ENCODE assay signal across 17 cellular contexts in genomic region chr9:34333836-34334235, GRCh38. TPM values are rescaled to one million over a fixed set of nuclear protein-coding genes. Genes with fewer than 3 reads are reported as not detected.
DNase-seq lines count a peak whose midpoint lies in the region; ATAC-seq and TF ChIP-seq lines count a peak whose summit lies in the region.
"Had no signal": no experiment of that assay in that cellular context is flagged by ENCODE, and none has a peak within 500 bp of the region (broad histone marks: within the 10 kb centered on the region; RNA-seq: fewer than 3 reads in every experiment).

No MANE protein-coding gene starts in this region.

- H2AFZ ChIP-seq in GM23338: no peak overlapping the region

- no peaks in the 10 kb centered on the region for H3K36me3 ChIP-seq in GM23338 (ENCODE audit: insufficient read depth)
- peaks cover 5% of the 10 kb centered on the region for H3K36me3 ChIP-seq in iPS-20b (ENCODE audit: insufficient read depth, low read depth, low read length)

- ATAC-seq in GM23338 (no peak), HG02938 (IDR thresholded peaks at IDR 0.05; ENCODE audit: unreplicated experiment) (no peak)
- no peak for ATAC-seq in natural killer cell treated with Interleukin-12 subunit alpha and Interleukin-12 subunit beta and Interleukin-15 and Interleukin-18, amount 100 ng/mL, for 72 hours
- ATAC-seq: A549, GM12878, Panc1 had no signal

- H3K36me3 Mint-ChIP-seq in GM23338 (ENCODE audit: low read depth) (peaks cover 5% of the 10 kb centered on the region; the same call in 1 of the 3 replicates), brain (peaks cover 31% of the 10 kb centered on the region)
- H3K36me3 Mint-ChIP-seq in natural killer cell treated with Interleukin-12 subunit alpha and Interleukin-12 subunit beta and Interleukin-15 and Interleukin-18, amount 100 ng/mL, for 72 hours: no peaks in the 10 kb centered on the region

- DNase-seq in GM23338 (ENCODE audit: low spot score) (no peak), pons (ENCODE audit: low spot score) (peak; percentile 56), NCI-H1694 (lab: John Stamatoyannopoulos, UW) (no peak), NCI-H2171 (lab: John Stamatoyannopoulos, UW) (no peak)
- no peak for DNase-seq in natural killer cell treated with Interleukin-12 subunit alpha and Interleukin-12 subunit beta and Interleukin-15 and Interleukin-18, amount 100 ng/mL, for 72 hours (ENCODE audit: low spot score)
- DNase-seq: CD4-positive, alpha-beta memory T cell; EL; NCI-H1417 treated with DMSO at 0.1 percent for 48 hours; NCI-H1930; NCI-H446 had no signal

- H3K9me3 Mint-ChIP-seq in GM23338 (no peaks in the 10 kb centered on the region), brain (no peaks in the 10 kb centered on the region)
- H3K9me3 Mint-ChIP-seq in natural killer cell treated with Interleukin-12 subunit alpha and Interleukin-12 subunit beta and Interleukin-15 and Interleukin-18, amount 100 ng/mL, for 72 hours: no peaks in the 10 kb centered on the region
- H3K9me3 Mint-ChIP-seq: CD4-positive, alpha-beta memory T cell had no signal

- H3K4me3 Mint-ChIP-seq in GM23338 (no peak overlapping the region; the same call in 2 of the 3 replicates), brain (peak overlapping the region; percentile 14 to 52 (median 29))
- H3K4me3 Mint-ChIP-seq in natural killer cell treated with Interleukin-12 subunit alpha and Interleukin-12 subunit beta and Interleukin-15 and Interleukin-18, amount 100 ng/mL, for 72 hours: no peak overlapping the region
- H3K4me3 Mint-ChIP-seq: CD4-positive, alpha-beta memory T cell had no signal

- H3K9me3 ChIP-seq in iPS-20b (ENCODE audit: insufficient read depth, low read depth, low read length): no peaks in the 10 kb centered on the region
- H3K9me3 ChIP-seq: A549, SJCRH30 had no signal

- H3K79me2 ChIP-seq in GM23338 (replicated peaks; ENCODE audit: insufficient read depth): peaks cover 5% of the 10 kb centered on the region; the same call in 1 of the 2 replicates

- no peaks in the 10 kb centered on the region; the same call in 1 of the 2 replicates for H4K20me1 ChIP-seq in GM23338 (replicated peaks; ENCODE audit: insufficient read depth)

- H3K4me3 ChIP-seq in GM23338: peak overlapping the region; percentile 5; the same call in 1 of the 2 replicates
- peak overlapping the region; percentile 29; the same call in 1 of the 2 replicates for H3K4me3 ChIP-seq in iPS-20b (ENCODE audit: low read length)
- H3K4me3 ChIP-seq: A549, GM12878, SJCRH30 had no signal

- peaks cover 15% of the 10 kb centered on the region for H3K27me3 Mint-ChIP-seq in GM23338 (ENCODE audit: insufficient read depth, low read depth, poor library complexity)
- peaks cover 10% of the 10 kb centered on the region for H3K27me3 Mint-ChIP-seq in brain
- H3K27me3 Mint-ChIP-seq in natural killer cell treated with Interleukin-12 subunit alpha and Interleukin-12 subunit beta and Interleukin-15 and Interleukin-18, amount 100 ng/mL, for 72 hours: no peaks in the 10 kb centered on the region
- H3K27me3 Mint-ChIP-seq: CD4-positive, alpha-beta memory T cell had no signal

- H3K9me2 ChIP-seq in GM23338 (ENCODE audit: insufficient read depth): no peaks in the 10 kb centered on the region

- peak overlapping the region; percentile 18; the same call in 1 of the 2 replicates for H3K9ac ChIP-seq in iPS-20b (ENCODE audit: low read depth, low read length)

- H3F3A ChIP-seq in GM23338 (replicated peaks; ENCODE audit: low read depth): 0 out of 2 replicates have a peak, but pooled peaks cover 2% of the 10 kb centered on the region

- H3K4me2 ChIP-seq in GM23338: peak overlapping the region; percentile 33
- H3K4me2 ChIP-seq: A549 had no signal

- H3K4me1 Mint-ChIP-seq in GM23338 (peaks cover 24% of the 10 kb centered on the region), brain (peaks cover 81% of the 10 kb centered on the region)
- H3K4me1 Mint-ChIP-seq in natural killer cell treated with Interleukin-12 subunit alpha and Interleukin-12 subunit beta and Interleukin-15 and Interleukin-18, amount 100 ng/mL, for 72 hours (ENCODE audit: low read depth in 2 of 2): peaks cover 21 to 29% of the 10 kb centered on the region in 2 donors

- H3K27ac Mint-ChIP-seq in GM23338: no peak overlapping the region
- H3K27ac Mint-ChIP-seq in brain: peak overlapping the region; percentile 88 to 92 (median 91)
- no peak overlapping the region for H3K27ac Mint-ChIP-seq in natural killer cell treated with Interleukin-12 subunit alpha and Interleukin-12 subunit beta and Interleukin-15 and Interleukin-18, amount 100 ng/mL, for 72 hours

- H3K27me3 ChIP-seq in GM23338 (ENCODE audit: insufficient read depth) (no peaks in the 10 kb centered on the region), iPS-20b (ENCODE audit: insufficient read depth, low read length) (no peaks in the 10 kb centered on the region)
- H3K27me3 ChIP-seq: SJCRH30 had no signal

- H3K4me1 ChIP-seq in GM23338 (ENCODE audit: insufficient read depth) (peaks cover 19% of the 10 kb centered on the region), iPS-20b (ENCODE audit: insufficient read depth, low read length) (peaks cover 14% of the 10 kb centered on the region)
- H3K4me1 ChIP-seq: SJCRH30 had no signal

- TF ChIP-seq CTCF in GM23338 (conservative IDR thresholded peaks at IDR 0.05; ENCODE audit: low read depth in 2 of 2): no peak
- no peak for TF ChIP-seq CTCF in brain (conservative IDR thresholded peaks at IDR 0.05)

- H3K27ac ChIP-seq in GM23338 (ENCODE audit: low read depth) (0 out of 2 replicates have a peak overlapping the region, but pooled peaks have one; percentile 1), iPS-20b (ENCODE audit: low read length) (no peak overlapping the region)
- H3K27ac ChIP-seq: A549, SJCRH30 had no signal

TF ChIP-seq in GM23338, 12 proteins besides CTCF, POLR2A, EP300 and RAD21 (continues in another document):
- no peak for TF ChIP-seq JUNB (IDR thresholded peaks at IDR 0.05; ENCODE audit: unreplicated experiment)
- TF ChIP-seq EZH2phosphoT487 (IDR thresholded peaks at IDR 0.05; ENCODE audit: unreplicated experiment): no peak
- TF ChIP-seq STAT1 (IDR thresholded peaks at IDR 0.05; ENCODE audit: unreplicated experiment): no peak
- TF ChIP-seq, protein P1, sequence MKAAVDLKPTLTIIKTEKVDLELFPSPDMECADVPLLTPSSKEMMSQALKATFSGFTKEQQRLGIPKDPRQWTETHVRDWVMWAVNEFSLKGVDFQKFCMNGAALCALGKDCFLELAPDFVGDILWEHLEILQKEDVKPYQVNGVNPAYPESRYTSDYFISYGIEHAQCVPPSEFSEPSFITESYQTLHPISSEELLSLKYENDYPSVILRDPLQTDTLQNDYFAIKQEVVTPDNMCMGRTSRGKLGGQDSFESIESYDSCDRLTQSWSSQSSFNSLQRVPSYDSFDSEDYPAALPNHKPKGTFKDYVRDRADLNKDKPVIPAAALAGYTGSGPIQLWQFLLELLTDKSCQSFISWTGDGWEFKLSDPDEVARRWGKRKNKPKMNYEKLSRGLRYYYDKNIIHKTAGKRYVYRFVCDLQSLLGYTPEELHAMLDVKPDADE (IDR thresholded peaks at IDR 0.05): no peak
- no peak for TF ChIP-seq EZH2 (IDR thresholded peaks at IDR 0.05; ENCODE audit: low read depth, unreplicated experiment)
- TF ChIP-seq REST (IDR thresholded peaks at IDR 0.05; ENCODE audit: unreplicated experiment): no peak
- TF ChIP-seq NANOG (IDR thresholded peaks at IDR 0.05; ENCODE audit: borderline replicate concordance): no peak
- no peak for TF ChIP-seq POLR2AphosphoS5 (IDR thresholded peaks at IDR 0.05; ENCODE audit: low read depth)

RNA-seq across cellular contexts. Expression of gene NUDT2, which starts 4.5 kb away (rescaled TPM):
- 9.5 and 12.1 TPM in 2 replicates for total RNA-seq in GM23338 (2014; rRNA removed; shearing (Covaris generic))
- polyA plus RNA-seq in GM23338 (2016; fragmentation: Nextera tagmentation; extraction: Ambion mirVana) (16.4 and 16.9 TPM in 2 replicates), brain (ENCODE audit: insufficient read depth, low read depth, low replicate concordance) (54.3 TPM)
- total RNA-seq in natural killer cell treated with Interleukin-12 subunit alpha and Interleukin-12 subunit beta and Interleukin-15 and Interleukin-18, amount 100 ng/mL, for 72 hours: 10 to 100 TPM; 16.4 to 28.9 TPM

RNA-seq across cellular contexts. Expression of gene KIF24, which starts 4.8 kb away (rescaled TPM):
- 4.4 and 4.7 TPM in 2 replicates for total RNA-seq in GM23338 (2014; rRNA removed; shearing (Covaris generic))
- 1.0 and 1.3 TPM in 2 replicates for polyA plus RNA-seq in GM23338 (2016; fragmentation: Nextera tagmentation; extraction: Ambion mirVana)
- 9.4 TPM for polyA plus RNA-seq in brain (ENCODE audit: insufficient read depth, low read depth, low replicate concordance)
- 1 to 10 TPM; 3.4 to 8.7 TPM for total RNA-seq in natural killer cell treated with Interleukin-12 subunit alpha and Interleukin-12 subunit beta and Interleukin-15 and Interleukin-18, amount 100 ng/mL, for 72 hours
- polyA plus RNA-seq: CD4-positive, alpha-beta memory T cell had no signal

RNA-seq across cellular contexts. Expression of gene MYORG, which starts 42.9 kb away (rescaled TPM):
- 4.9 and 7.3 TPM in 2 replicates for total RNA-seq in GM23338 (2014; rRNA removed; shearing (Covaris generic))
- polyA plus RNA-seq in GM23338 (2016; fragmentation: Nextera tagmentation; extraction: Ambion mirVana) (1.3 and 1.5 TPM in 2 replicates), brain (ENCODE audit: insufficient read depth, low read depth, low replicate concordance) (13.5 TPM)
- total RNA-seq in natural killer cell treated with Interleukin-12 subunit alpha and Interleukin-12 subunit beta and Interleukin-15 and Interleukin-18, amount 100 ng/mL, for 72 hours: 1 to 10 TPM; 1.1 to 4.6 TPM

Comparison
In these comparisons a context has a peak if more than half of its experiments do, and no peak if none do; other contexts are left out.
1. H3K27ac Mint-ChIP-seq: peak in brain (5 of 5); none in GM23338 (single experiment) and natural killer cell treated with Interleukin-12 subunit alpha and Interleukin-12 subunit beta and Interleukin-15 and Interleukin-18, amount 100 ng/mL, for 72 hours (0 of 2).
2. H3K4me3 Mint-ChIP-seq: peak in brain (5 of 5); none in GM23338 (single experiment) and natural killer cell treated with Interleukin-12 subunit alpha and Interleukin-12 subunit beta and Interleukin-15 and Interleukin-18, amount 100 ng/mL, for 72 hours (single experiment).